ENCODE assay signal across 27 cellular contexts in genomic region chr2:21067863-21068537, GRCh38. TPM values are rescaled to one million over a fixed set of nuclear protein-coding genes. Genes with fewer than 3 reads are reported as not detected.
DNase-seq lines count a peak whose midpoint lies in the region; ATAC-seq and TF ChIP-seq lines count a peak whose summit lies in the region.
"Had no signal": no experiment of that assay in that cellular context is flagged by ENCODE, and none has a peak within 500 bp of the region (broad histone marks: within the 10 kb centered on the region; RNA-seq: fewer than 3 reads in every experiment).

No MANE protein-coding gene starts in this region.

- H3F3A ChIP-seq in GM23338 (replicated peaks; ENCODE audit: low read depth), result no peaks in the 10 kb centered on the region

- H2BK5ac ChIP-seq in mesendoderm (ENCODE audit: low read length), result no peak overlapping the region

- H2AK5ac ChIP-seq in mesendoderm (ENCODE audit: low read length), result no peak overlapping the region

- POLR2A ChIA-PET in WTC11 (lab: Charles Lee), result no interaction called here

- no peak for TF ChIP-seq CTCF in GM23338 (conservative IDR thresholded peaks at IDR 0.05; ENCODE audit: low read depth in 2 of 2)
- TF ChIP-seq CTCF in WTC11 (IDR thresholded peaks at IDR 0.05), result no peak

- no peaks in the 10 kb centered on the region for H4K20me1 ChIP-seq in GM23338 (replicated peaks; ENCODE audit: insufficient read depth)
- H4K20me1 ChIP-seq: BLaER1 had no signal

- no peaks in the 10 kb centered on the region for H3K36me3 Mint-ChIP-seq in GM23338 (ENCODE audit: low read depth)
- no peaks in the 10 kb centered on the region for H3K36me3 Mint-ChIP-seq in WTC11
- H3K36me3 Mint-ChIP-seq: CD4-positive, CD25-positive, alpha-beta regulatory T cell had no signal

- no peaks in the 10 kb centered on the region for H3K9me2 ChIP-seq in GM23338 (ENCODE audit: insufficient read depth)
- H3K9me2 ChIP-seq: SK-N-SH had no signal

- H3K4me3 Mint-ChIP-seq in GM23338, result peak overlapping the region; percentile 3; the same call in 1 of the 3 replicates
- H3K4me3 Mint-ChIP-seq in WTC11, result no peak overlapping the region
- H3K4me3 Mint-ChIP-seq: CD4-positive, CD25-positive, alpha-beta regulatory T cell had no signal

- H3K18ac ChIP-seq in mesendoderm (ENCODE audit: low read length), result no peak overlapping the region

- peak; percentile 94 for ATAC-seq in GM23338
- peak; percentile 90 for ATAC-seq in WTC11
- no peak for ATAC-seq in GM19395 (IDR thresholded peaks at IDR 0.05; ENCODE audit: unreplicated experiment)
- ATAC-seq: GM12878, PC-3 had no signal

- H3K9me3 Mint-ChIP-seq in GM23338 (no peaks in the 10 kb centered on the region), WTC11 (no peaks in the 10 kb centered on the region)

- H3K36me3 ChIP-seq in GM23338 (ENCODE audit: insufficient read depth) (no peaks in the 10 kb centered on the region), iPS-18a (ENCODE audit: control insufficient read depth, low read depth, low read length) (no peaks in the 10 kb centered on the region), mesendoderm (ENCODE audit: control insufficient read depth, insufficient read depth, low read length) (no peaks in the 10 kb centered on the region)
- H3K36me3 ChIP-seq: BLaER1 had no signal

- H3K4me1 ChIP-seq in GM23338 (ENCODE audit: insufficient read depth) (peaks cover 23% of the 10 kb centered on the region; the same call in 1 of the 2 replicates), iPS-18a (ENCODE audit: control insufficient read depth, low read depth, low read length) (peaks cover 24% of the 10 kb centered on the region), mesendoderm (ENCODE audit: control insufficient read depth, low read depth, low read length) (no peaks in the 10 kb centered on the region)
- H3K4me1 ChIP-seq: BLaER1 had no signal

- H2BK120ac ChIP-seq in mesendoderm (ENCODE audit: low read depth, low read length), result no peak overlapping the region

- H4K5ac ChIP-seq in mesendoderm (ENCODE audit: low read length), result no peak overlapping the region

- H3K4me2 ChIP-seq in GM23338 (peak overlapping the region; percentile 45; the same call in 1 of the 2 replicates), mesendoderm (ENCODE audit: low read length) (no peak overlapping the region)
- H3K4me2 ChIP-seq: BLaER1, SK-N-SH had no signal

- H3K4me3 ChIP-seq in GM23338 (no peak overlapping the region), iPS-18a (ENCODE audit: low read length) (peak overlapping the region; percentile 33), mesendoderm (ENCODE audit: low read length) (no peak overlapping the region)
- H3K4me3 ChIP-seq: BLaER1, GM12878 had no signal

- H3K4ac ChIP-seq in mesendoderm (ENCODE audit: low read depth, low read length), result no peak overlapping the region

- H3K27me3 ChIP-seq in GM23338 (ENCODE audit: insufficient read depth), result no peaks in the 10 kb centered on the region
- no peaks in the 10 kb centered on the region for H3K27me3 ChIP-seq in iPS-18a (ENCODE audit: control insufficient read depth, insufficient read depth, low read length)
- H3K27me3 ChIP-seq in mesendoderm (ENCODE audit: insufficient read depth, low read length, poor library complexity), result no peaks in the 10 kb centered on the region
- H3K27me3 ChIP-seq: BLaER1 had no signal

- no peaks in the 10 kb centered on the region for H3K9me3 ChIP-seq in iPS-18a (ENCODE audit: control insufficient read depth, low read depth, low read length)
- H3K9me3 ChIP-seq: BLaER1, SK-N-SH had no signal

- no peak overlapping the region for H3K56ac ChIP-seq in mesendoderm (ENCODE audit: low read length)

- no peaks in the 10 kb centered on the region for H3K27me3 Mint-ChIP-seq in GM23338 (ENCODE audit: insufficient read depth, low read depth, poor library complexity)
- H3K27me3 Mint-ChIP-seq in WTC11 (ENCODE audit: low read depth), result no peaks in the 10 kb centered on the region

- DNase-seq in GM23338 (ENCODE audit: low spot score) (peak; percentile 39), WTC11 (ENCODE audit: low spot score) (no peak), mesendoderm (peak; percentile 38), NCI-H1694 treated with DMSO at 0.1 percent for 48 hours (lab: John Stamatoyannopoulos, UW) (no peak), GM19238 (ENCODE audit: insufficient read length, low spot score) (no peak)
- DNase-seq in activated naive CD4-positive, alpha-beta T cell treated with Interleukin-2 at 50 U/mL for 16 hours, result no peak
- DNase-seq: CD4-positive, CD25-positive, alpha-beta regulatory T cell; DMS53; GDM1; HCEC 1CT; NCI-H1048; NCI-H1436; NCI-H187 treated with DMSO at 0.1 percent for 48 hours; NCI-H2171 treated with DMSO at 0.1 percent for 48 hours; NCI-H345; NCI-H524 treated with DMSO at 0.1 percent for 48 hours; NCI-H774; PC-3; SK-N-SH; SW 1271 had no signal

- H3K27ac Mint-ChIP-seq in GM23338 (peak overlapping the region; percentile 17; the same call in 1 of the 2 replicates), WTC11 (peak overlapping the region; percentile 52)
- H3K27ac Mint-ChIP-seq: CD4-positive, CD25-positive, alpha-beta regulatory T cell had no signal

- H3K79me2 ChIP-seq in GM23338 (replicated peaks; ENCODE audit: insufficient read depth), result no peaks in the 10 kb centered on the region
- H3K79me2 ChIP-seq in mesendoderm (ENCODE audit: control insufficient read depth, insufficient read depth, low read length), result no peaks in the 10 kb centered on the region

- no CpG with 5 or more reads among the region's 1 CpG for WGBS in mesendoderm (ENCODE audit: extremely low coverage, insufficient coverage, low lambda C conversion rate)

- H3K79me1 ChIP-seq in mesendoderm (ENCODE audit: low read length), result no peaks in the 10 kb centered on the region

- H3K9ac ChIP-seq in iPS-18a (ENCODE audit: low read length), result no peak overlapping the region
- H3K9ac ChIP-seq in mesendoderm (ENCODE audit: low read length), result no peak overlapping the region
- H3K9ac ChIP-seq: BLaER1, SK-N-SH had no signal

- no peak overlapping the region for H3K23ac ChIP-seq in mesendoderm (ENCODE audit: low read length)

- CTCF ChIA-PET in WTC11 (lab: Charles Lee), result interaction anchor here (0.9 to 1.0 kb wide), 2 partner anchors 25 to 249 kb away, joined by 3 read pairs; partner anchors contain the start of gene APOB

- H3K4me1 Mint-ChIP-seq in GM23338 (peaks cover 31% of the 10 kb centered on the region), WTC11 (peaks cover 37% of the 10 kb centered on the region)
- H3K4me1 Mint-ChIP-seq: CD4-positive, CD25-positive, alpha-beta regulatory T cell had no signal

- no peak overlapping the region for H3K27ac ChIP-seq in GM23338 (ENCODE audit: low read depth)
- no peak overlapping the region for H3K27ac ChIP-seq in iPS-18a (ENCODE audit: low read length)
- H3K27ac ChIP-seq in mesendoderm (ENCODE audit: low read depth, low read length), result no peak overlapping the region
- H3K27ac ChIP-seq: BLaER1 had no signal

- H4K8ac ChIP-seq in mesendoderm (ENCODE audit: low read depth, low read length), result no peak overlapping the region

- H2BK15ac ChIP-seq in mesendoderm (replicated peaks; ENCODE audit: low read depth), result no peak overlapping the region

- no peak overlapping the region for H2AFZ ChIP-seq in GM23338

TF ChIP-seq in GM23338, 12 proteins besides CTCF, POLR2A, EP300 and RAD21 (continues in another document):
- TF ChIP-seq JUNB (IDR thresholded peaks at IDR 0.05; ENCODE audit: unreplicated experiment) (no peak), CREB1 (CRISPR knock-in tag; IDR thresholded peaks at IDR 0.05; ENCODE audit: low read depth) (no peak), ZNF331 (CRISPR knock-in tag; IDR thresholded peaks at IDR 0.05; ENCODE audit: low read depth) (no peak)

TF ChIP-seq in WTC11, 78 proteins besides CTCF, POLR2A, EP300 and RAD21 (continues in another document):
- no peak for TF ChIP-seq GRHL2 (CRISPR knock-in tag; IDR thresholded peaks at IDR 0.05; ENCODE audit: insufficient replicate concordance, severe bottlenecking)
- no peak for TF ChIP-seq NFATC4 (CRISPR knock-in tag; IDR thresholded peaks at IDR 0.05)
- no peak for TF ChIP-seq EMX1 (CRISPR knock-in tag; IDR thresholded peaks at IDR 0.05)
- TF ChIP-seq, protein P1, sequence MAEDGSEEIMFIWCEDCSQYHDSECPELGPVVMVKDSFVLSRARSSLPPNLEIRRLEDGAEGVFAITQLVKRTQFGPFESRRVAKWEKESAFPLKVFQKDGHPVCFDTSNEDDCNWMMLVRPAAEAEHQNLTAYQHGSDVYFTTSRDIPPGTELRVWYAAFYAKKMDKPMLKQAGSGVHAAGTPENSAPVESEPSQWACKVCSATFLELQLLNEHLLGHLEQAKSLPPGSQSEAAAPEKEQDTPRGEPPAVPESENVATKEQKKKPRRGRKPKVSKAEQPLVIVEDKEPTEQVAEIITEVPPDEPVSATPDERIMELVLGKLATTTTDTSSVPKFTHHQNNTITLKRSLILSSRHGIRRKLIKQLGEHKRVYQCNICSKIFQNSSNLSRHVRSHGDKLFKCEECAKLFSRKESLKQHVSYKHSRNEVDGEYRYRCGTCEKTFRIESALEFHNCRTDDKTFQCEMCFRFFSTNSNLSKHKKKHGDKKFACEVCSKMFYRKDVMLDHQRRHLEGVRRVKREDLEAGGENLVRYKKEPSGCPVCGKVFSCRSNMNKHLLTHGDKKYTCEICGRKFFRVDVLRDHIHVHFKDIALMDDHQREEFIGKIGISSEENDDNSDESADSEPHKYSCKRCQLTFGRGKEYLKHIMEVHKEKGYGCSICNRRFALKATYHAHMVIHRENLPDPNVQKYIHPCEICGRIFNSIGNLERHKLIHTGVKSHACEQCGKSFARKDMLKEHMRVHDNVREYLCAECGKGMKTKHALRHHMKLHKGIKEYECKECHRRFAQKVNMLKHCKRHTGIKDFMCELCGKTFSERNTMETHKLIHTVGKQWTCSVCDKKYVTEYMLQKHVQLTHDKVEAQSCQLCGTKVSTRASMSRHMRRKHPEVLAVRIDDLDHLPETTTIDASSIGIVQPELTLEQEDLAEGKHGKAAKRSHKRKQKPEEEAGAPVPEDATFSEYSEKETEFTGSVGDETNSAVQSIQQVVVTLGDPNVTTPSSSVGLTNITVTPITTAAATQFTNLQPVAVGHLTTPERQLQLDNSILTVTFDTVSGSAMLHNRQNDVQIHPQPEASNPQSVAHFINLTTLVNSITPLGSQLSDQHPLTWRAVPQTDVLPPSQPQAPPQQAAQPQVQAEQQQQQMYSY (CRISPR knock-in tag; IDR thresholded peaks at IDR 0.05), result no peak
- TF ChIP-seq GABPB1 (CRISPR knock-in tag; IDR thresholded peaks at IDR 0.05), result no peak

RNA-seq across cellular contexts. Expression of gene APOB, which starts 24.1 kb away (rescaled TPM):
- 0.56 and 0.62 TPM in 2 replicates for total RNA-seq in GM23338 (2014; rRNA removed; shearing (Covaris generic))
- polyA plus RNA-seq in GM23338 (2016; fragmentation: Nextera tagmentation; extraction: Ambion mirVana), result 0.08 and 0.12 TPM in 2 replicates
- total RNA-seq in WTC11 (2021), result 1.4 to 1.6 TPM (median 1.5 TPM) in 3 replicates
- 0.10 TPM for polyA plus RNA-seq in mesendoderm (2013, experiment 1 of 2)
- 0.11 TPM for polyA plus RNA-seq in mesendoderm (2013, experiment 2 of 2)
- total RNA-seq: A172; CD4-positive, CD25-positive, alpha-beta regulatory T cell; Daoy; PC-3 had no signal
- polyA plus RNA-seq: CD4-positive, CD25-positive, alpha-beta regulatory T cell; GM12878; SK-N-SH had no signal

RNA-seq across cellular contexts. Expression of gene TDRD15, which starts 55.8 kb away (rescaled TPM):
- 0.07 TPM in 1 of 2 replicates, not detected in the other for total RNA-seq in GM23338 (2014; rRNA removed; shearing (Covaris generic))
- 0.10 TPM in 1 of 2 replicates, not detected in the other for polyA plus RNA-seq in GM23338 (2016; fragmentation: Nextera tagmentation; extraction: Ambion mirVana)
- not detected in 3 replicates for total RNA-seq in WTC11 (2021)
- not detected for polyA plus RNA-seq in mesendoderm (2013, experiment 1 of 2)
- not detected for polyA plus RNA-seq in mesendoderm (2013, experiment 2 of 2)
- total RNA-seq: A172; CD4-positive, CD25-positive, alpha-beta regulatory T cell; GM12878; PC-3 had no signal
- polyA plus RNA-seq: AG04450; CD4-positive, CD25-positive, alpha-beta regulatory T cell; GM12878; SK-N-SH had no signal

Comparison
In these comparisons a context has a peak if more than half of its experiments do, and no peak if none do; other contexts are left out.
1. DNase-seq: peak in GM23338 (single experiment) and mesendoderm (single experiment); none in WTC11 (single experiment), NCI-H1694 treated with DMSO at 0.1 percent for 48 hours (single experiment), activated naive CD4-positive, alpha-beta T cell treated with Interleukin-2 at 50 U/mL for 16 hours (single experiment) and GM19238 (single experiment).